1 cellular context compared by ENCODE assay signal in genomic region chr19:39327990-39328705, GRCh38.
TF ChIP-seq lines count a peak whose summit lies in the region.

No MANE protein-coding gene starts in this region.

TF ChIP-seq in HEK293, 187 proteins besides CTCF, POLR2A, EP300 and RAD21 (continued from another document and continues in another):
- no peak for TF ChIP-seq ZNF169 (tag by site-specific recombination; IDR thresholded peaks at IDR 0.05)
- TF ChIP-seq ZNF513 (tag by site-specific recombination; IDR thresholded peaks at IDR 0.05) = no peak
- no peak for TF ChIP-seq ZBTB20 (tag by site-specific recombination; IDR thresholded peaks at IDR 0.05)
- TF ChIP-seq, protein P1, sequence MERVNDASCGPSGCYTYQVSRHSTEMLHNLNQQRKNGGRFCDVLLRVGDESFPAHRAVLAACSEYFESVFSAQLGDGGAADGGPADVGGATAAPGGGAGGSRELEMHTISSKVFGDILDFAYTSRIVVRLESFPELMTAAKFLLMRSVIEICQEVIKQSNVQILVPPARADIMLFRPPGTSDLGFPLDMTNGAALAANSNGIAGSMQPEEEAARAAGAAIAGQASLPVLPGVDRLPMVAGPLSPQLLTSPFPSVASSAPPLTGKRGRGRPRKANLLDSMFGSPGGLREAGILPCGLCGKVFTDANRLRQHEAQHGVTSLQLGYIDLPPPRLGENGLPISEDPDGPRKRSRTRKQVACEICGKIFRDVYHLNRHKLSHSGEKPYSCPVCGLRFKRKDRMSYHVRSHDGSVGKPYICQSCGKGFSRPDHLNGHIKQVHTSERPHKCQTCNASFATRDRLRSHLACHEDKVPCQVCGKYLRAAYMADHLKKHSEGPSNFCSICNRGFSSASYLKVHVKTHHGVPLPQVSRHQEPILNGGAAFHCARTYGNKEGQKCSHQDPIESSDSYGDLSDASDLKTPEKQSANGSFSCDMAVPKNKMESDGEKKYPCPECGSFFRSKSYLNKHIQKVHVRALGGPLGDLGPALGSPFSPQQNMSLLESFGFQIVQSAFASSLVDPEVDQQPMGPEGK (tag by site-specific recombination; IDR thresholded peaks at IDR 0.05) = peak; percentile 72
- TF ChIP-seq ZNF292 (tag by site-specific recombination; IDR thresholded peaks at IDR 0.05; ENCODE audit: borderline replicate concordance, low read depth) = no peak
- TF ChIP-seq, protein P2, sequence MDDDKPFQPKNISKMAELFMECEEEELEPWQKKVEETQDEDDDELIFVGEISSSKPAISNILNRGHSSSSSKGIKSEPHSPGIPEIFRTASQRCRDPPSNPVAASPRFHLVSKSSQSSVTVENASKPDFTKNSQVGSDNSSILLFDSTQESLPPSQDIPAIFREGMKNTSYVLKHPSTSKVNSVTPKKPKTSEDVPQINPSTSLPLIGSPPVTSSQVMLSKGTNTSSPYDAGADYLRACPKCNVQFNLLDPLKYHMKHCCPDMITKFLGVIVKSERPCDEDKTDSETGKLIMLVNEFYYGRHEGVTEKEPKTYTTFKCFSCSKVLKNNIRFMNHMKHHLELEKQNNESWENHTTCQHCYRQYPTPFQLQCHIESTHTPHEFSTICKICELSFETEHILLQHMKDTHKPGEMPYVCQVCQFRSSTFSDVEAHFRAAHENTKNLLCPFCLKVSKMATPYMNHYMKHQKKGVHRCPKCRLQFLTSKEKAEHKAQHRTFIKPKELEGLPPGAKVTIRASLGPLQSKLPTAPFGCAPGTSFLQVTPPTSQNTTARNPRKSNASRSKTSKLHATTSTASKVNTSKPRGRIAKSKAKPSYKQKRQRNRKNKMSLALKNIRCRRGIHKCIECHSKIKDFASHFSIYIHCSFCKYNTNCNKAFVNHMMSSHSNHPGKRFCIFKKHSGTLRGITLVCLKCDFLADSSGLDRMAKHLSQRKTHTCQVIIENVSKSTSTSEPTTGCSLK (tag by site-specific recombination; IDR thresholded peaks at IDR 0.05) = no peak
- no peak for TF ChIP-seq ZNF747 (tag by site-specific recombination; IDR thresholded peaks at IDR 0.05)
- TF ChIP-seq ZFP69B (tag by site-specific recombination; IDR thresholded peaks at IDR 0.05) = no peak
- peak; percentile 85 for TF ChIP-seq IKZF3 (tag by site-specific recombination; IDR thresholded peaks at IDR 0.05)
- no peak for TF ChIP-seq OSR2 (tag by site-specific recombination; IDR thresholded peaks at IDR 0.05)
- TF ChIP-seq ZNF26 (tag by site-specific recombination; IDR thresholded peaks at IDR 0.05) = no peak
- peak; percentile 10; the same call in 1 of the 2 replicates for TF ChIP-seq ZBTB21 (tag by site-specific recombination; IDR thresholded peaks at IDR 0.05)
- TF ChIP-seq PRDM6 (tag by site-specific recombination; IDR thresholded peaks at IDR 0.05) = no peak
- TF ChIP-seq ZBTB8A (tag by site-specific recombination; IDR thresholded peaks at IDR 0.05) = 0 out of 2 replicates have a peak, but pooled peaks have one; percentile 19
- no peak for TF ChIP-seq ZNF16 (tag by site-specific recombination; IDR thresholded peaks at IDR 0.05; ENCODE audit: low read depth)
- no peak for TF ChIP-seq REPIN1 (tag by site-specific recombination; IDR thresholded peaks at IDR 0.05; ENCODE audit: low read depth)
- TF ChIP-seq EGR2 (tag by site-specific recombination; IDR thresholded peaks at IDR 0.05; ENCODE audit: low read depth) = no peak
- no peak; the same call in 1 of the 2 replicates for TF ChIP-seq KLF10 (tag by site-specific recombination; IDR thresholded peaks at IDR 0.05)
- 0 out of 2 replicates have a peak, but pooled peaks have one; percentile 16 for TF ChIP-seq SP7 (tag by site-specific recombination; IDR thresholded peaks at IDR 0.05)
- 0 out of 2 replicates have a peak, but pooled peaks have one; percentile 39 for TF ChIP-seq KLF1 (tag by site-specific recombination; IDR thresholded peaks at IDR 0.05)
- no peak for TF ChIP-seq ZNF544 (tag by site-specific recombination; IDR thresholded peaks at IDR 0.05)
- no peak for TF ChIP-seq ZNF274 (IDR thresholded peaks at IDR 0.05; ENCODE audit: low read length)
- no peak for TF ChIP-seq ZNF274 (tag by site-specific recombination; IDR thresholded peaks at IDR 0.05; ENCODE audit: borderline replicate concordance)
- TF ChIP-seq, protein P3, sequence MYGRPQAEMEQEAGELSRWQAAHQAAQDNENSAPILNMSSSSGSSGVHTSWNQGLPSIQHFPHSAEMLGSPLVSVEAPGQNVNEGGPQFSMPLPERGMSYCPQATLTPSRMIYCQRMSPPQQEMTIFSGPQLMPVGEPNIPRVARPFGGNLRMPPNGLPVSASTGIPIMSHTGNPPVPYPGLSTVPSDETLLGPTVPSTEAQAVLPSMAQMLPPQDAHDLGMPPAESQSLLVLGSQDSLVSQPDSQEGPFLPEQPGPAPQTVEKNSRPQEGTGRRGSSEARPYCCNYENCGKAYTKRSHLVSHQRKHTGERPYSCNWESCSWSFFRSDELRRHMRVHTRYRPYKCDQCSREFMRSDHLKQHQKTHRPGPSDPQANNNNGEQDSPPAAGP (tag by site-specific recombination; IDR thresholded peaks at IDR 0.05) = peak; percentile 61; the same call in 1 of the 2 replicates
- TF ChIP-seq ZBTB17 (tag by site-specific recombination; IDR thresholded peaks at IDR 0.05) = peak; percentile 84
- TF ChIP-seq ZNF366 (tag by site-specific recombination; conservative IDR thresholded peaks at IDR 0.05) = peak; percentile 95
- TF ChIP-seq SALL2 (tag by site-specific recombination; IDR thresholded peaks at IDR 0.05; ENCODE audit: borderline replicate concordance) = no peak
- TF ChIP-seq ZEB2 (tag by site-specific recombination; IDR thresholded peaks at IDR 0.05) = no peak
- TF ChIP-seq ZNF645 (tag by site-specific recombination; IDR thresholded peaks at IDR 0.05) = no peak
- no peak for TF ChIP-seq ZNF148 (tag by site-specific recombination; IDR thresholded peaks at IDR 0.05; ENCODE audit: borderline replicate concordance)
- peak; percentile 80 for TF ChIP-seq ZSCAN30 (tag by site-specific recombination; IDR thresholded peaks at IDR 0.05)
- peak; percentile 76 for TF ChIP-seq BCL6B (tag by site-specific recombination; IDR thresholded peaks at IDR 0.05)
- no peak for TF ChIP-seq BCL11A (tag by site-specific recombination; IDR thresholded peaks at IDR 0.05; ENCODE audit: low read depth)
- TF ChIP-seq, protein P4, sequence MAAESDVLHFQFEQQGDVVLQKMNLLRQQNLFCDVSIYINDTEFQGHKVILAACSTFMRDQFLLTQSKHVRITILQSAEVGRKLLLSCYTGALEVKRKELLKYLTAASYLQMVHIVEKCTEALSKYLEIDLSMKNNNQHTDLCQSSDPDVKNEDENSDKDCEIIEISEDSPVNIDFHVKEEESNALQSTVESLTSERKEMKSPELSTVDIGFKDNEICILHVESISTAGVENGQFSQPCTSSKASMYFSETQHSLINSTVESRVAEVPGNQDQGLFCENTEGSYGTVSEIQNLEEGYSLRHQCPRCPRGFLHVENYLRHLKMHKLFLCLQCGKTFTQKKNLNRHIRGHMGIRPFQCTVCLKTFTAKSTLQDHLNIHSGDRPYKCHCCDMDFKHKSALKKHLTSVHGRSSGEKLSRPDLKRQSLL (tag by site-specific recombination; IDR thresholded peaks at IDR 0.05) = no peak
- TF ChIP-seq ZNF391 (tag by site-specific recombination; IDR thresholded peaks at IDR 0.05; ENCODE audit: borderline replicate concordance, low read depth) = peak; percentile 39; the same call in 1 of the 2 replicates
- TF ChIP-seq, protein P5, sequence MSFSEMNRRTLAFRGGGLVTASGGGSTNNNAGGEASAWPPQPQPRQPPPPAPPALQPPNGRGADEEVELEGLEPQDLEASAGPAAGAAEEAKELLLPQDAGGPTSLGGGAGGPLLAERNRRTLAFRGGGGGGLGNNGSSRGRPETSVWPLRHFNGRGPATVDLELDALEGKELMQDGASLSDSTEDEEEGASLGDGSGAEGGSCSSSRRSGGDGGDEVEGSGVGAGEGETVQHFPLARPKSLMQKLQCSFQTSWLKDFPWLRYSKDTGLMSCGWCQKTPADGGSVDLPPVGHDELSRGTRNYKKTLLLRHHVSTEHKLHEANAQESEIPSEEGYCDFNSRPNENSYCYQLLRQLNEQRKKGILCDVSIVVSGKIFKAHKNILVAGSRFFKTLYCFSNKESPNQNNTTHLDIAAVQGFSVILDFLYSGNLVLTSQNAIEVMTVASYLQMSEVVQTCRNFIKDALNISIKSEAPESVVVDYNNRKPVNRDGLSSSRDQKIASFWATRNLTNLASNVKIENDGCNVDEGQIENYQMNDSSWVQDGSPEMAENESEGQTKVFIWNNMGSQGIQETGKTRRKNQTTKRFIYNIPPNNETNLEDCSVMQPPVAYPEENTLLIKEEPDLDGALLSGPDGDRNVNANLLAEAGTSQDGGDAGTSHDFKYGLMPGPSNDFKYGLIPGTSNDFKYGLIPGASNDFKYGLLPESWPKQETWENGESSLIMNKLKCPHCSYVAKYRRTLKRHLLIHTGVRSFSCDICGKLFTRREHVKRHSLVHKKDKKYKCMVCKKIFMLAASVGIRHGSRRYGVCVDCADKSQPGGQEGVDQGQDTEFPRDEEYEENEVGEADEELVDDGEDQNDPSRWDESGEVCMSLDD (tag by site-specific recombination; IDR thresholded peaks at IDR 0.05) = peak; percentile 52; the same call in 1 of the 2 replicates
- no peak for TF ChIP-seq ZNF175 (tag by site-specific recombination; IDR thresholded peaks at IDR 0.05)
- TF ChIP-seq SETDB1 (IDR thresholded peaks at IDR 0.05; ENCODE audit: insufficient read length, low read length) = no peak
